In the genomic region with DNA sequence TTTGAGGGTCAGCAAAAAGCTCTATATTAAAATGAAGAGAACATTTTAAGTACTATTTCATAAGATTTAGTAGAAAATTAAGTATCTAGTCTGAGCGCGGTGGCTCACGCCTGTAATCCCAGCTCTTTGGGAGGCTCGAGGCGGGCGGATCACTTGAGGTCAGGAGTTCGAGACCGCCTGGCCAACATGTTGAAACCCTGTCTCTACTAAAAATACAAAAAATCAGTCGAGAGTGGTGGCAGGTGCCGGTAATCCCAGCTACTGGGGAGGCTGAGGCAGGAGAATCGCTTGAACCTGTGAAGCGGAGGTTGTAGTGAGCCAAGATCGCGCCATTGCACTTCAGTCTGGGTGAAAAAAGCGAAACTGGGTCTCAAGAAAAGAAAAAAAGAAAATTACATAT, we compare ENCODE assay signal across 9 cellular contexts. TPM values are rescaled to one million over a fixed set of nuclear protein-coding genes. Genes with fewer than 3 reads are reported as not detected.
DNase-seq lines count a peak whose midpoint lies in the region; ATAC-seq, FAIRE-seq and TF ChIP-seq lines count a peak whose summit lies in the region.
"Had no signal": no experiment of that assay in that cellular context is flagged by ENCODE, and none has a peak within 500 bp of the region (broad histone marks: within the 10 kb centered on the region; RNA-seq: fewer than 3 reads in every experiment).

No MANE protein-coding gene starts in this region.

- ATAC-seq in gastrocnemius medialis: no peak

- POLR2A ChIA-PET in RWPE1 (lab: Yijun Ruan, JAX; ENCODE audit: low non-redundant PET): interaction anchor here (0.6 kb wide), 1 partner anchor 48 kb away, joined by 4 read pairs; no protein-coding TSS in a partner anchor

- no peak for TF ChIP-seq POLR2A in gastrocnemius medialis (IDR thresholded peaks at IDR 0.05)

- H3K27ac ChIP-seq in RWPE1 (peak overlapping the region; percentile 4; the same call in 1 of the 2 replicates), gastrocnemius medialis (peak overlapping the region; percentile 72 to 89 (median 88)), substantia nigra (ENCODE audit: low read depth, low read length, poor library complexity, severe bottlenecking) (no peak overlapping the region)

- in situ Hi-C loops in gastrocnemius medialis (cut with MboI; ENCODE audit: low sequenced_read_pairs in 4 of 4): no loop called here

- H3K9me3 Mint-ChIP-seq in activated CD4-positive, alpha-beta T cell treated with anti-CD3 and anti-CD28 coated beads, Interleukin-2, amount 10 ng/mL, durations not matched to agents 24 days and 14 days: no peaks in the 10 kb centered on the region

- no peak for DNase-seq in activated CD4-positive, alpha-beta T cell treated with anti-CD3 and anti-CD28 coated beads, Interleukin-2, amount 10 ng/mL, durations not matched to agents 24 days and 14 days
- DNase-seq in activated CD4-positive, alpha-beta T cell treated with anti-CD3 and anti-CD28 coated beads, Interleukin-2, amount 50 U/mL, for 1 hour: no peak
- DNase-seq in RWPE1 (ENCODE audit: low spot score) (no peak), epithelial cell of esophagus (ENCODE audit: low read depth) (no peak), gastrocnemius medialis (no peak), substantia nigra (lab: John Stamatoyannopoulos, UW) (no peak), NCI-H446 (lab: John Stamatoyannopoulos, UW) (no peak), GM19239 (ENCODE audit: insufficient read length, low spot score) (no peak)
- DNase-seq: activated CD4-positive, CD25-positive, alpha-beta regulatory T cell had no signal

- H3K9me3 ChIP-seq in gastrocnemius medialis: no peaks in the 10 kb centered on the region

- TF ChIP-seq CTCF in RWPE1 (conservative IDR thresholded peaks at IDR 0.05; ENCODE audit: low read depth) (no peak), epithelial cell of esophagus (IDR thresholded peaks at IDR 0.05; ENCODE audit: insufficient read depth, low read depth, low read length, missing control alignments) (no peak), gastrocnemius medialis (IDR thresholded peaks at IDR 0.05 in 4 of 5, conservative IDR thresholded peaks at IDR 0.05 in 1 of 5) (no peak)

- peaks cover 14 to 24% of the 10 kb centered on the region in 2 donors for H3K4me1 ChIP-seq in gastrocnemius medialis

- peaks cover 0 to 15% of the 10 kb centered on the region in 2 donors for H3K36me3 ChIP-seq in gastrocnemius medialis

- intact Hi-C loops in activated CD4-positive, alpha-beta T cell treated with anti-CD3 and anti-CD28 coated beads, Interleukin-2, amount 10 ng/mL, durations not matched to agents 24 days and 14 days (cut with micrococcal nuclease): loop anchor here (5.0 kb wide), 1 partner anchor 652 kb away; a partner anchor contains a TSS
- intact Hi-C loops in gastrocnemius medialis (cut with DNase I; ENCODE audit: low total_unique reads): no loop called here

- CTCF ChIA-PET in RWPE1 (lab: Yijun Ruan, JAX): no interaction called here

- no peak overlapping the region for H3K27ac Mint-ChIP-seq in activated CD4-positive, alpha-beta T cell treated with anti-CD3 and anti-CD28 coated beads, Interleukin-2, amount 10 ng/mL, durations not matched to agents 24 days and 14 days

- no peaks in the 10 kb centered on the region for H3K27me3 Mint-ChIP-seq in activated CD4-positive, alpha-beta T cell treated with anti-CD3 and anti-CD28 coated beads, Interleukin-2, amount 10 ng/mL, durations not matched to agents 24 days and 14 days

- H3K36me3 Mint-ChIP-seq in activated CD4-positive, alpha-beta T cell treated with anti-CD3 and anti-CD28 coated beads, Interleukin-2, amount 10 ng/mL, durations not matched to agents 24 days and 14 days (ENCODE audit: low read depth): peaks cover 19% of the 10 kb centered on the region

- peak overlapping the region; percentile 85 for H3K4me3 ChIP-seq in epithelial cell of esophagus (ENCODE audit: low read length)
- H3K4me3 ChIP-seq in gastrocnemius medialis: peak overlapping the region in 3 of 4 donors; percentile 79 to 87 (median 80)

- H3K27me3 ChIP-seq in gastrocnemius medialis: no peaks in the 10 kb centered on the region

- H3K4me3 Mint-ChIP-seq in activated CD4-positive, alpha-beta T cell treated with anti-CD3 and anti-CD28 coated beads, Interleukin-2, amount 10 ng/mL, durations not matched to agents 24 days and 14 days: peak overlapping the region; percentile 96

- H3K4me1 Mint-ChIP-seq in activated CD4-positive, alpha-beta T cell treated with anti-CD3 and anti-CD28 coated beads, Interleukin-2, amount 10 ng/mL, durations not matched to agents 24 days and 14 days: peaks cover 19% of the 10 kb centered on the region

- no peak for FAIRE-seq in GM19239 (lab: Jason Lieb, UNC)

RNA-seq across cellular contexts. Expression of a gene that starts 1.6 kb away (rescaled TPM):
- 97.9 and 103 TPM in 2 replicates for total RNA-seq in activated CD4-positive, alpha-beta T cell treated with anti-CD3 and anti-CD28 coated beads, Interleukin-2, amount 10 ng/mL, durations not matched to agents 24 days and 14 days
- 10 to 100 TPM; 23.6 to 48.7 (median 42.2) TPM for total RNA-seq in gastrocnemius medialis
